ENCODE assay signal across 8 cellular contexts in the genomic region with DNA sequence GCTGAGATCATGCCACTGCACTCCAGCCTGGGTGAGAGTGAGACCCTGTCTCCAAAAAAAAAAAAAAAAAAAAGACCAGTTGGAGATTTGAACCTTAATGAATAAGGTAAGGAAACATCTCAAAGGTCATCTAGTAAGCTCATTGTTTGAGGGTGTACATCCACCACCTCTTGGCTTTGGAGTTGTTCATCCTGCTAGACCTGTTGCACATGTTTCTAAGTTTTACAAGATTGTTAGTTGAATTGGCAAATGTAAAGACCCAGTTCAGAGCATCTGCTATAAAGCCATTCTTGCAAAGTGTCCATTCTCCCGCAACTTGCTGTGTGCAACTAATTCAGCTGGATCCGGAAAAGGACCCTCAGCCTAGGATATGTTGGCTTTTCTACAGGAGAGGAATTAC. TPM values are rescaled to one million over a fixed set of nuclear protein-coding genes. Genes with fewer than 3 reads are reported as not detected.
DNase-seq lines count a peak whose midpoint lies in the region; ATAC-seq, FAIRE-seq and TF ChIP-seq lines count a peak whose summit lies in the region.

No MANE protein-coding gene starts in this region.

- no peak; the same call in 1 of the 2 replicates for TF ChIP-seq POLR2A in GM12891 (IDR thresholded peaks at IDR 0.05; ENCODE audit: low read depth, low read length)

- no peak for DNase-seq in activated CD4-positive, alpha-beta T cell treated with anti-CD3 and anti-CD28 coated beads, Interleukin-2, amount 10 ng/mL, durations not matched to agents 7 days and 5 days
- no peak for DNase-seq in activated CD4-positive, alpha-beta T cell treated with anti-CD3 and anti-CD28 coated beads for 1 hour
- DNase-seq in activated CD4-positive, alpha-beta memory T cell treated with anti-CD3 and anti-CD28 coated beads, Interleukin-2, amount 10 ng/mL, durations not matched to agents 7 days and 5 days, result no peak
- no peak for DNase-seq in foreskin fibroblast
- no peak for DNase-seq in stimulated activated naive CD8-positive, alpha-beta T cell treated with anti-CD3 and anti-CD28 coated beads, Interleukin-15, amount 100 ng/mL, for 72 hours
- no peak for DNase-seq in NCI-H510A treated with DMSO at 0.1 percent for 48 hours (lab: John Stamatoyannopoulos, UW)
- no peak for DNase-seq in GM12891 (ENCODE audit: insufficient read length, low spot score)
- no peak for DNase-seq in NCI-H1930 (lab: John Stamatoyannopoulos, UW)

- CTCF ChIA-PET in activated CD4-positive, alpha-beta T cell treated with anti-CD3 and anti-CD28 coated beads, Interleukin-2, amount 10 ng/mL, durations not matched to agents 7 days and 5 days (lab: Charles Lee), result interaction anchor here (0.7 to 1.5 kb wide), 3 partner anchors 16 to 177 kb away, joined by 3 to 4 read pairs (median 3); no protein-coding TSS in a partner anchor
- CTCF ChIA-PET in activated CD4-positive, alpha-beta memory T cell treated with anti-CD3 and anti-CD28 coated beads, Interleukin-2, amount 10 ng/mL, durations not matched to agents 7 days and 5 days (lab: Charles Lee), result interaction anchor here (0.7 to 2.2 kb wide), 3 partner anchors 11 to 21 kb away, joined by 3 to 17 read pairs (median 5); no protein-coding TSS in a partner anchor

- FAIRE-seq in GM12891 (lab: Jason Lieb, UNC), result no peak

- peaks cover 35% of the 10 kb centered on the region for H3K36me3 Mint-ChIP-seq in activated CD4-positive, alpha-beta T cell treated with anti-CD3 and anti-CD28 coated beads, Interleukin-2, amount 10 ng/mL, durations not matched to agents 7 days and 5 days (ENCODE audit: low read depth)
- H3K36me3 Mint-ChIP-seq in activated CD4-positive, alpha-beta memory T cell treated with anti-CD3 and anti-CD28 coated beads, Interleukin-2, amount 10 ng/mL, durations not matched to agents 7 days and 5 days (ENCODE audit: low read depth), result peaks cover 59% of the 10 kb centered on the region

- peak overlapping the region; percentile 76 to 91 for H3K4me3 ChIP-seq in foreskin fibroblast (ENCODE audit: low read depth in 1 of 2, low read length in 2 of 2)

- H3K27ac Mint-ChIP-seq in activated CD4-positive, alpha-beta T cell treated with anti-CD3 and anti-CD28 coated beads, Interleukin-2, amount 10 ng/mL, durations not matched to agents 7 days and 5 days, result peak overlapping the region; percentile 98
- peak overlapping the region; percentile 90 for H3K27ac Mint-ChIP-seq in activated CD4-positive, alpha-beta memory T cell treated with anti-CD3 and anti-CD28 coated beads, Interleukin-2, amount 10 ng/mL, durations not matched to agents 7 days and 5 days
- peak overlapping the region; percentile 98 to 99 for H3K27ac Mint-ChIP-seq in stimulated activated naive CD8-positive, alpha-beta T cell treated with anti-CD3 and anti-CD28 coated beads, Interleukin-15, amount 100 ng/mL, for 72 hours

- TF ChIP-seq CTCF in foreskin fibroblast (IDR thresholded peaks at IDR 0.05; ENCODE audit: low read depth, low read length), result no peak

- H3K9me3 Mint-ChIP-seq in activated CD4-positive, alpha-beta T cell treated with anti-CD3 and anti-CD28 coated beads, Interleukin-2, amount 10 ng/mL, durations not matched to agents 7 days and 5 days, result no peaks in the 10 kb centered on the region
- H3K9me3 Mint-ChIP-seq in activated CD4-positive, alpha-beta memory T cell treated with anti-CD3 and anti-CD28 coated beads, Interleukin-2, amount 10 ng/mL, durations not matched to agents 7 days and 5 days, result no peaks in the 10 kb centered on the region
- H3K9me3 Mint-ChIP-seq in stimulated activated naive CD8-positive, alpha-beta T cell treated with anti-CD3 and anti-CD28 coated beads, Interleukin-15, amount 100 ng/mL, for 72 hours, result no peaks in the 10 kb centered on the region

- POLR2A ChIA-PET in activated CD4-positive, alpha-beta T cell treated with anti-CD3 and anti-CD28 coated beads, Interleukin-2, amount 10 ng/mL, durations not matched to agents 7 days and 5 days (lab: Charles Lee), result no interaction called here
- POLR2A ChIA-PET in activated CD4-positive, alpha-beta memory T cell treated with anti-CD3 and anti-CD28 coated beads, Interleukin-2, amount 10 ng/mL, durations not matched to agents 7 days and 5 days (lab: Charles Lee), result interaction anchor here (1.1 to 3.6 kb wide), 5 partner anchors 12 to 1350 kb away, joined by 3 to 37 read pairs (median 5); a partner anchor contains a TSS

- no peaks in the 10 kb centered on the region for H3K27me3 Mint-ChIP-seq in activated CD4-positive, alpha-beta T cell treated with anti-CD3 and anti-CD28 coated beads, Interleukin-2, amount 10 ng/mL, durations not matched to agents 7 days and 5 days
- no peaks in the 10 kb centered on the region for H3K27me3 Mint-ChIP-seq in activated CD4-positive, alpha-beta memory T cell treated with anti-CD3 and anti-CD28 coated beads, Interleukin-2, amount 10 ng/mL, durations not matched to agents 7 days and 5 days
- no peaks in the 10 kb centered on the region for H3K27me3 Mint-ChIP-seq in stimulated activated naive CD8-positive, alpha-beta T cell treated with anti-CD3 and anti-CD28 coated beads, Interleukin-15, amount 100 ng/mL, for 72 hours

- ATAC-seq in stimulated activated naive CD8-positive, alpha-beta T cell treated with anti-CD3 and anti-CD28 coated beads, Interleukin-15, amount 100 ng/mL, for 72 hours, result no peak

- peak overlapping the region; percentile 91 for H3K4me3 Mint-ChIP-seq in activated CD4-positive, alpha-beta T cell treated with anti-CD3 and anti-CD28 coated beads, Interleukin-2, amount 10 ng/mL, durations not matched to agents 7 days and 5 days
- peak overlapping the region; percentile 87 for H3K4me3 Mint-ChIP-seq in activated CD4-positive, alpha-beta memory T cell treated with anti-CD3 and anti-CD28 coated beads, Interleukin-2, amount 10 ng/mL, durations not matched to agents 7 days and 5 days
- peak overlapping the region; percentile 94 to 97 for H3K4me3 Mint-ChIP-seq in stimulated activated naive CD8-positive, alpha-beta T cell treated with anti-CD3 and anti-CD28 coated beads, Interleukin-15, amount 100 ng/mL, for 72 hours

- peaks cover 34% of the 10 kb centered on the region for H3K4me1 Mint-ChIP-seq in activated CD4-positive, alpha-beta T cell treated with anti-CD3 and anti-CD28 coated beads, Interleukin-2, amount 10 ng/mL, durations not matched to agents 7 days and 5 days
- H3K4me1 Mint-ChIP-seq in activated CD4-positive, alpha-beta memory T cell treated with anti-CD3 and anti-CD28 coated beads, Interleukin-2, amount 10 ng/mL, durations not matched to agents 7 days and 5 days, result peaks cover 46% of the 10 kb centered on the region
- H3K4me1 Mint-ChIP-seq in stimulated activated naive CD8-positive, alpha-beta T cell treated with anti-CD3 and anti-CD28 coated beads, Interleukin-15, amount 100 ng/mL, for 72 hours, result peaks cover 27% of the 10 kb centered on the region

TF ChIP-seq in GM12891, 5 proteins besides CTCF, POLR2A, EP300 and RAD21:
- TF ChIP-seq POLR2AphosphoS5 (IDR thresholded peaks at IDR 0.05; ENCODE audit: low read depth, low read length), result no peak
- no peak for TF ChIP-seq PAX5 (IDR thresholded peaks at IDR 0.05; ENCODE audit: insufficient read depth, low read length, severe bottlenecking)
- no peak for TF ChIP-seq POU2F2 (IDR thresholded peaks at IDR 0.05; ENCODE audit: low read depth, low read length)
- TF ChIP-seq TAF1 (IDR thresholded peaks at IDR 0.05; ENCODE audit: low read depth, low read length), result no peak
- no peak for TF ChIP-seq SPI1 (IDR thresholded peaks at IDR 0.05; ENCODE audit: low read depth, low read length)
TF ChIP-seq in GM12891: peak in this region for 0.

RNA-seq across cellular contexts. Expression of a gene that starts 1.5 kb away (rescaled TPM):
- 10 to 100 TPM; 91.8 to 99.0 TPM for total RNA-seq in activated CD4-positive, alpha-beta T cell treated with anti-CD3 and anti-CD28 coated beads, Interleukin-2, amount 10 ng/mL, durations not matched to agents 7 days and 5 days
- total RNA-seq in activated CD4-positive, alpha-beta memory T cell treated with anti-CD3 and anti-CD28 coated beads, Interleukin-2, amount 10 ng/mL, durations not matched to agents 7 days and 5 days, result 10 to 100 TPM; 95.0 to 97.6 TPM
- polyA plus RNA-seq in GM12891 (2012; ENCODE audit: low read depth, missing spikeins), result 101 TPM
